ENCODE assay signal across 11 cellular contexts in genomic region chr22:46051646-46052045, GRCh38.
DNase-seq lines count a peak whose midpoint lies in the region; ATAC-seq, FAIRE-seq and TF ChIP-seq lines count a peak whose summit lies in the region.
"Had no signal": no experiment of that assay in that cellular context is flagged by ENCODE, and none has a peak within 500 bp of the region (broad histone marks: within the 10 kb centered on the region; RNA-seq: fewer than 3 reads in every experiment).

No MANE protein-coding gene starts in this region.

- H3K9ac ChIP-seq in astrocyte (ENCODE audit: low read length): peak overlapping the region; percentile 86
- H3K9ac ChIP-seq in mucosa of rectum (ENCODE audit: low read depth in 1 of 2, low read length in 2 of 2): peak overlapping the region in 1 of 2 donors; percentile 74

- no peaks in the 10 kb centered on the region for H3K9me3 Mint-ChIP-seq in activated T-cell treated with anti-CD3 and anti-CD28 coated beads, Interleukin-2, amount 50 U/mL, for 24 hours
- peaks cover 3% of the 10 kb centered on the region for H3K9me3 Mint-ChIP-seq in astrocyte (ENCODE audit: unreplicated experiment)

- H3K27ac Mint-ChIP-seq in activated T-cell treated with anti-CD3 and anti-CD28 coated beads, Interleukin-2, amount 50 U/mL, for 24 hours: peak overlapping the region; percentile 96
- no peak overlapping the region for H3K27ac Mint-ChIP-seq in astrocyte (ENCODE audit: unreplicated experiment)

- DNase-seq in activated T-cell treated with anti-CD3 and anti-CD28 coated beads, Interleukin-2, amount 50 U/mL, for 24 hours: no peak
- no peak for DNase-seq in activated T-cell treated with anti-CD3 and anti-CD28 coated beads, Interleukin-2, amount 50 U/mL, for 1 hour
- no peak for DNase-seq in astrocyte (ENCODE audit: low read depth)
- no peak for DNase-seq in thoracic aorta (ENCODE audit: low spot score)
- DNase-seq in stimulated activated CD4-positive, alpha-beta T cell treated with anti-CD3 and anti-CD28 coated beads, Interleukin-4, amount 100 ng/mL, for 4 hours: no peak
- DNase-seq in islet precursor cell: no peak
- DNase-seq: midbrain had no signal

- peaks cover 66% of the 10 kb centered on the region for H3K79me2 ChIP-seq in astrocyte (ENCODE audit: insufficient read depth, low read length)

- no peaks in the 10 kb centered on the region for H3K36me3 ChIP-seq in astrocyte (ENCODE audit: insufficient read depth, low read length)
- peaks cover 3 to 7% of the 10 kb centered on the region in 2 donors for H3K36me3 ChIP-seq in mucosa of rectum (ENCODE audit: control insufficient read depth in 2 of 2, insufficient read depth in 2 of 2, low read length in 2 of 2)
- no peaks in the 10 kb centered on the region for H3K36me3 ChIP-seq in thoracic aorta

- H3K36me3 Mint-ChIP-seq in activated T-cell treated with anti-CD3 and anti-CD28 coated beads, Interleukin-2, amount 50 U/mL, for 24 hours (ENCODE audit: low read depth): peaks cover 7% of the 10 kb centered on the region
- H3K36me3 Mint-ChIP-seq in astrocyte (ENCODE audit: low read depth, unreplicated experiment): no peaks in the 10 kb centered on the region

- H3K4me2 ChIP-seq in astrocyte (ENCODE audit: low read length): no peak overlapping the region

- ATAC-seq in thoracic aorta (ENCODE audit: insufficient number of reproducible peaks, low FRiP score, low read depth) (no peak), GM21367 (IDR thresholded peaks at IDR 0.05; ENCODE audit: unreplicated experiment) (no peak)
- ATAC-seq: esophagus mucosa had no signal

- no peak overlapping the region for H2AFZ ChIP-seq in astrocyte (ENCODE audit: low read depth, low read length)

- H3K27ac ChIP-seq in astrocyte (ENCODE audit: low read depth, low read length) (no peak overlapping the region), mucosa of rectum (ENCODE audit: low read depth in 2 of 2, low read length in 2 of 2) (peak overlapping the region; percentile 95 to 98), thoracic aorta (peak overlapping the region; percentile 97)

- no peaks in the 10 kb centered on the region for H3K27me3 Mint-ChIP-seq in activated T-cell treated with anti-CD3 and anti-CD28 coated beads, Interleukin-2, amount 50 U/mL, for 24 hours
- H3K27me3 Mint-ChIP-seq in astrocyte (ENCODE audit: low read depth, unreplicated experiment): peaks cover 55% of the 10 kb centered on the region

- H3K4me3 ChIP-seq in astrocyte (ENCODE audit: insufficient read depth, low read depth, low read length): no peak overlapping the region
- H3K4me3 ChIP-seq in mucosa of rectum (ENCODE audit: low read length in 2 of 2): no peak overlapping the region
- H3K4me3 ChIP-seq in thoracic aorta: no peak overlapping the region

- H3K27me3 ChIP-seq in astrocyte (ENCODE audit: insufficient read depth, low read length) (no peaks in the 10 kb centered on the region), mucosa of rectum (ENCODE audit: control insufficient read depth in 2 of 2, insufficient read depth in 2 of 2, low read length in 2 of 2) (no peaks in the 10 kb centered on the region), thoracic aorta (replicated peaks; ENCODE audit: insufficient read depth) (no peaks in the 10 kb centered on the region)

- H4K20me1 ChIP-seq in astrocyte (ENCODE audit: insufficient read depth, low read length): no peaks in the 10 kb centered on the region

- FAIRE-seq in astrocyte (lab: Jason Lieb, UNC): no peak
- FAIRE-seq: RCC 7860 had no signal

- peaks cover 38% of the 10 kb centered on the region for H3K4me1 Mint-ChIP-seq in activated T-cell treated with anti-CD3 and anti-CD28 coated beads, Interleukin-2, amount 50 U/mL, for 24 hours (ENCODE audit: low read depth)
- H3K4me1 Mint-ChIP-seq in astrocyte (ENCODE audit: low read depth, unreplicated experiment): no peaks in the 10 kb centered on the region

- TF ChIP-seq CTCF in astrocyte (IDR thresholded peaks at IDR 0.05; ENCODE audit: insufficient read depth, low read depth, low read length) (no peak), thoracic aorta (IDR thresholded peaks at IDR 0.05) (no peak)

- H3K9me3 ChIP-seq in astrocyte (ENCODE audit: insufficient read depth, low read depth, low read length): no peaks in the 10 kb centered on the region
- H3K9me3 ChIP-seq in mucosa of rectum (ENCODE audit: control insufficient read depth in 2 of 2, low read length in 2 of 2): no peaks in the 10 kb centered on the region
- no peaks in the 10 kb centered on the region for H3K9me3 ChIP-seq in thoracic aorta

- H3K4me1 ChIP-seq in astrocyte (ENCODE audit: insufficient read depth, low read length) (peaks cover 41% of the 10 kb centered on the region), mucosa of rectum (ENCODE audit: control insufficient read depth in 2 of 2, insufficient read depth in 2 of 2, low read length in 2 of 2) (peaks cover 47 to 53% of the 10 kb centered on the region in 2 donors), thoracic aorta (ENCODE audit: control insufficient read depth in 1 of 2, low read depth in 2 of 2) (peaks cover 42 to 83% of the 10 kb centered on the region in 2 donors)

- H3K4me3 Mint-ChIP-seq in activated T-cell treated with anti-CD3 and anti-CD28 coated beads, Interleukin-2, amount 50 U/mL, for 24 hours: no peak overlapping the region
- H3K4me3 Mint-ChIP-seq in astrocyte (ENCODE audit: unreplicated experiment): no peak overlapping the region
